ENCODE assay signal across 1 cellular context in the genomic region with DNA sequence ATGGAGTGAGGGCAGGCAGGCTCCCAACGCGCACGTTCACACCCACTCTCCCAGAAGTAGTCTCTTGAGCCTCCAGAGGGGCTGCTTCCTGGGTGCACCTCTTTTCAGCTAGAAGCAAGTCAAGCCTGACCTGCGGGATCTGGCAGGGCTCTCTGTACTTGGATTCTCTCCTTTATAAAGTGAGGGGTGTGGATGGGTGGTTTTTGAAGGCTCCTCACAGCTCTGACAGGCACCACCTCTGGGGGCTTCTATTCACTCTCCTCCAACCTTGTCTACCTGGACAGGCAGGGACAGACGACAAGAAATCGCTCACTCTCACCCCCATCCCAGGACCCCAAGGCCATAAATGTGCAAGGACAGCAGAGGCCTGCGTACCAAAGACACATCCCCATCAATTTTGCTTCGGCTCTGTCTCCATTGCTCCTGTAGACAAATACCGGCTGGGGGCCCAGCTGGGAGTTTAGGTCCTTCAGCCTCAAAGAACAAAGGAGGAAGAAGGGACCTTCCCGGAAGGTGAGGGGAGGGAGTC.
TF ChIP-seq lines count a peak whose summit lies in the region.

No MANE protein-coding gene starts in this region.

TF ChIP-seq in GM23338, 12 proteins besides CTCF, POLR2A, EP300 and RAD21 (continued from another document):
- TF ChIP-seq, protein P1, sequence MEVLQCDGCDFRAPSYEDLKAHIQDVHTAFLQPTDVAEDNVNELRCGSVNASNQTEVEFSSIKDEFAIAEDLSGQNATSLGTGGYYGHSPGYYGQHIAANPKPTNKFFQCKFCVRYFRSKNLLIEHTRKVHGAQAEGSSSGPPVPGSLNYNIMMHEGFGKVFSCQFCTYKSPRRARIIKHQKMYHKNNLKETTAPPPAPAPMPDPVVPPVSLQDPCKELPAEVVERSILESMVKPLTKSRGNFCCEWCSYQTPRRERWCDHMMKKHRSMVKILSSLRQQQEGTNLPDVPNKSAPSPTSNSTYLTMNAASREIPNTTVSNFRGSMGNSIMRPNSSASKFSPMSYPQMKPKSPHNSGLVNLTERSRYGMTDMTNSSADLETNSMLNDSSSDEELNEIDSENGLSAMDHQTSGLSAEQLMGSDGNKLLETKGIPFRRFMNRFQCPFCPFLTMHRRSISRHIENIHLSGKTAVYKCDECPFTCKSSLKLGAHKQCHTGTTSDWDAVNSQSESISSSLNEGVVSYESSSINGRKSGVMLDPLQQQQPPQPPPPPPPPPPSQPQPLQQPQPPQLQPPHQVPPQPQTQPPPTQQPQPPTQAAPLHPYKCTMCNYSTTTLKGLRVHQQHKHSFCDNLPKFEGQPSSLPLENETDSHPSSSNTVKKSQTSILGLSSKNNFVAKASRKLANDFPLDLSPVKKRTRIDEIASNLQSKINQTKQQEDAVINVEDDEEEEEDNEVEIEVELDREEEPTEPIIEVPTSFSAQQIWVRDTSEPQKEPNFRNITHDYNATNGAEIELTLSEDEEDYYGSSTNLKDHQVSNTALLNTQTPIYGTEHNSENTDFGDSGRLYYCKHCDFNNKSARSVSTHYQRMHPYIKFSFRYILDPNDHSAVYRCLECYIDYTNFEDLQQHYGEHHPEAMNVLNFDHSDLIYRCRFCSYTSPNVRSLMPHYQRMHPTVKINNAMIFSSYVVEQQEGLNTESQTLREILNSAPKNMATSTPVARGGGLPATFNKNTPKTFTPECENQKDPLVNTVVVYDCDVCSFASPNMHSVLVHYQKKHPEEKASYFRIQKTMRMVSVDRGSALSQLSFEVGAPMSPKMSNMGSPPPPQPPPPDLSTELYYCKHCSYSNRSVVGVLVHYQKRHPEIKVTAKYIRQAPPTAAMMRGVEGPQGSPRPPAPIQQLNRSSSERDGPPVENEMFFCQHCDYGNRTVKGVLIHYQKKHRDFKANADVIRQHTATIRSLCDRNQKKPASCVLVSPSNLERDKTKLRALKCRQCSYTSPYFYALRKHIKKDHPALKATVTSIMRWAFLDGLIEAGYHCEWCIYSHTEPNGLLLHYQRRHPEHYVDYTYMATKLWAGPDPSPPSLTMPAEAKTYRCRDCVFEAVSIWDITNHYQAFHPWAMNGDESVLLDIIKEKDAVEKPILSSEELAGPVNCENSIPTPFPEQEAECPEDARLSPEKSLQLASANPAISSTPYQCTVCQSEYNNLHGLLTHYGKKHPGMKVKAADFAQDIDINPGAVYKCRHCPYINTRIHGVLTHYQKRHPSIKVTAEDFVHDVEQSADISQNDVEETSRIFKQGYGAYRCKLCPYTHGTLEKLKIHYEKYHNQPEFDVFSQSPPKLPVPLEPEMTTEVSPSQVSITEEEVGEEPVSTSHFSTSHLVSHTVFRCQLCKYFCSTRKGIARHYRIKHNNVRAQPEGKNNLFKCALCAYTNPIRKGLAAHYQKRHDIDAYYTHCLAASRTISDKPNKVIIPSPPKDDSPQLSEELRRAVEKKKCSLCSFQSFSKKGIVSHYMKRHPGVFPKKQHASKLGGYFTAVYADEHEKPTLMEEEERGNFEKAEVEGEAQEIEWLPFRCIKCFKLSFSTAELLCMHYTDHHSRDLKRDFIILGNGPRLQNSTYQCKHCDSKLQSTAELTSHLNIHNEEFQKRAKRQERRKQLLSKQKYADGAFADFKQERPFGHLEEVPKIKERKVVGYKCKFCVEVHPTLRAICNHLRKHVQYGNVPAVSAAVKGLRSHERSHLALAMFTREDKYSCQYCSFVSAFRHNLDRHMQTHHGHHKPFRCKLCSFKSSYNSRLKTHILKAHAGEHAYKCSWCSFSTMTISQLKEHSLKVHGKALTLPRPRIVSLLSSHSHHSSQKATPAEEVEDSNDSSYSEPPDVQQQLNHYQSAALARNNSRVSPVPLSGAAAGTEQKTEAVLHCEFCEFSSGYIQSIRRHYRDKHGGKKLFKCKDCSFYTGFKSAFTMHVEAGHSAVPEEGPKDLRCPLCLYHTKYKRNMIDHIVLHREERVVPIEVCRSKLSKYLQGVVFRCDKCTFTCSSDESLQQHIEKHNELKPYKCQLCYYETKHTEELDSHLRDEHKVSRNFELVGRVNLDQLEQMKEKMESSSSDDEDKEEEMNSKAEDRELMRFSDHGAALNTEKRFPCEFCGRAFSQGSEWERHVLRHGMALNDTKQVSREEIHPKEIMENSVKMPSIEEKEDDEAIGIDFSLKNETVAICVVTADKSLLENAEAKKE (CRISPR knock-in tag; IDR thresholded peaks at IDR 0.05), result no peak
- TF ChIP-seq, protein P2, sequence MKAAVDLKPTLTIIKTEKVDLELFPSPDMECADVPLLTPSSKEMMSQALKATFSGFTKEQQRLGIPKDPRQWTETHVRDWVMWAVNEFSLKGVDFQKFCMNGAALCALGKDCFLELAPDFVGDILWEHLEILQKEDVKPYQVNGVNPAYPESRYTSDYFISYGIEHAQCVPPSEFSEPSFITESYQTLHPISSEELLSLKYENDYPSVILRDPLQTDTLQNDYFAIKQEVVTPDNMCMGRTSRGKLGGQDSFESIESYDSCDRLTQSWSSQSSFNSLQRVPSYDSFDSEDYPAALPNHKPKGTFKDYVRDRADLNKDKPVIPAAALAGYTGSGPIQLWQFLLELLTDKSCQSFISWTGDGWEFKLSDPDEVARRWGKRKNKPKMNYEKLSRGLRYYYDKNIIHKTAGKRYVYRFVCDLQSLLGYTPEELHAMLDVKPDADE (IDR thresholded peaks at IDR 0.05), result no peak
- TF ChIP-seq EZH2 (IDR thresholded peaks at IDR 0.05; ENCODE audit: low read depth, unreplicated experiment) (no peak), EZH2phosphoT487 (IDR thresholded peaks at IDR 0.05; ENCODE audit: unreplicated experiment) (no peak), POLR2AphosphoS5 (IDR thresholded peaks at IDR 0.05; ENCODE audit: low read depth) (no peak), JUNB (IDR thresholded peaks at IDR 0.05; ENCODE audit: unreplicated experiment) (no peak), ZNF331 (CRISPR knock-in tag; IDR thresholded peaks at IDR 0.05; ENCODE audit: low read depth) (no peak), CREB1 (CRISPR knock-in tag; IDR thresholded peaks at IDR 0.05; ENCODE audit: low read depth) (no peak), NANOG (IDR thresholded peaks at IDR 0.05; ENCODE audit: borderline replicate concordance) (no peak), STAT1 (IDR thresholded peaks at IDR 0.05; ENCODE audit: unreplicated experiment) (no peak)
- TF ChIP-seq, protein P3, sequence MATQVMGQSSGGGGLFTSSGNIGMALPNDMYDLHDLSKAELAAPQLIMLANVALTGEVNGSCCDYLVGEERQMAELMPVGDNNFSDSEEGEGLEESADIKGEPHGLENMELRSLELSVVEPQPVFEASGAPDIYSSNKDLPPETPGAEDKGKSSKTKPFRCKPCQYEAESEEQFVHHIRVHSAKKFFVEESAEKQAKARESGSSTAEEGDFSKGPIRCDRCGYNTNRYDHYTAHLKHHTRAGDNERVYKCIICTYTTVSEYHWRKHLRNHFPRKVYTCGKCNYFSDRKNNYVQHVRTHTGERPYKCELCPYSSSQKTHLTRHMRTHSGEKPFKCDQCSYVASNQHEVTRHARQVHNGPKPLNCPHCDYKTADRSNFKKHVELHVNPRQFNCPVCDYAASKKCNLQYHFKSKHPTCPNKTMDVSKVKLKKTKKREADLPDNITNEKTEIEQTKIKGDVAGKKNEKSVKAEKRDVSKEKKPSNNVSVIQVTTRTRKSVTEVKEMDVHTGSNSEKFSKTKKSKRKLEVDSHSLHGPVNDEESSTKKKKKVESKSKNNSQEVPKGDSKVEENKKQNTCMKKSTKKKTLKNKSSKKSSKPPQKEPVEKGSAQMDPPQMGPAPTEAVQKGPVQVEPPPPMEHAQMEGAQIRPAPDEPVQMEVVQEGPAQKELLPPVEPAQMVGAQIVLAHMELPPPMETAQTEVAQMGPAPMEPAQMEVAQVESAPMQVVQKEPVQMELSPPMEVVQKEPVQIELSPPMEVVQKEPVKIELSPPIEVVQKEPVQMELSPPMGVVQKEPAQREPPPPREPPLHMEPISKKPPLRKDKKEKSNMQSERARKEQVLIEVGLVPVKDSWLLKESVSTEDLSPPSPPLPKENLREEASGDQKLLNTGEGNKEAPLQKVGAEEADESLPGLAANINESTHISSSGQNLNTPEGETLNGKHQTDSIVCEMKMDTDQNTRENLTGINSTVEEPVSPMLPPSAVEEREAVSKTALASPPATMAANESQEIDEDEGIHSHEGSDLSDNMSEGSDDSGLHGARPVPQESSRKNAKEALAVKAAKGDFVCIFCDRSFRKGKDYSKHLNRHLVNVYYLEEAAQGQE (IDR thresholded peaks at IDR 0.05; ENCODE audit: unreplicated experiment), result no peak
TF ChIP-seq in GM23338: peak in this region for 0.
